ENCODE assay signal across 17 cellular contexts in the genomic region with DNA sequence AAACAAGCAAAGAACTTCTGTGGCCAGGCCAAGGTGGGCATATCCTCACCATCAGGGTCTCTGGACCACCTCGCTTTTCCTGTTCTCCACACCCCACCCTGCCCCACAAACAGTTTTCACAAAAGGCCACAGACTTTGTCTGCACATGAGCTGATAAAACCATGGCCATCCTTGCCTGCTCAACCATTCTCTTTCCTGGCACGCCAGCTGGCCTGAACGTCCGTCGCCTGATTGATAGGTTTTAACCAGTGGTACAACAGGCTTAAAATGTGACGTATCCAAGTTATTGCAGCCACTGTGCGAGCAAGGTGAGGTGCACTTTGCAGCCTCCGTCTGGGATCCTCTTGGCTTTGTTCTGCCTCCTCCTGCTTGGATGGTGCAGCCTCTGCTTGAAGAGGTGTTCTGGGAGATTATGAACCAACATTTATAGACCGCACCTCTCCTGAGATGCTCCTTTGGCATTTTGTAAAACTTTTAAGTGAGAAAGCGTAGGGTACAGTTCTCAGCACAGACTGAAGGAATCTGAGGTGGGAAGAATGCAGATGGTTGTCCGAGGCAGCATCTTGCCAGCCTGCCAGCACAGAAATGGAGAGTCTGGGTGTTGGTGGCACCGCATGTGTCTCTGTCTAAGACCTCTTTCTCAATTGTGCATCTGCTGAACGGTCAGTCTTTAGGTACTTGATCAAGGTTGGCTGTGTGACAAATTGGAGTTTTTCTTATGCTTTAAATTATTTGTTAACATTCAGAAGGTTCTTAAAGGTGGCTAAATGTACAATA.
"Had no signal": no experiment of that assay in that cellular context is flagged by ENCODE, and none has a peak within 500 bp of the region (broad histone marks: within the 10 kb centered on the region; RNA-seq: fewer than 3 reads in every experiment).

No MANE protein-coding gene starts in this region.

- H3K27ac ChIP-seq: cardiac muscle cell, esophagus squamous epithelium, hepatocyte, SJSA1, suprapubic skin had no signal

- H3K36me3 ChIP-seq: SJSA1 had no signal

- DNase-seq: activated CD4-positive, alpha-beta T cell treated with anti-CD3 and anti-CD28 coated beads for 4 hours; activated CD8-positive, alpha-beta memory T cell treated with anti-CD3 and anti-CD28 coated beads for 24 hours; activated effector memory CD4-positive, alpha-beta T cell treated with Interleukin-2 at 50 U/mL for 16 hours; activated T-cell treated with anti-CD3 and anti-CD28 coated beads for 4 hours; esophagus squamous epithelium; naive B cell; retina; stimulated activated CD4-positive, alpha-beta T cell treated with anti-CD3 and anti-CD28 coated beads, Interleukin-12 subunit alpha, Interleukin-12 subunit beta, amount 100 ng/mL, for 4 hours; stimulated activated CD4-positive, alpha-beta T cell treated with anti-CD3 and anti-CD28 coated beads, Interleukin-2, amount 100 ng/mL, for 24 hours; stimulated activated naive CD4-positive, alpha-beta T cell treated with Interleukin-2 at 50 U/mL for 16 hours; trophoblast cell had no signal

- H3K4me3 Mint-ChIP-seq: WTC11 had no signal

- H3K27me3 Mint-ChIP-seq: naive B cell had no signal

- ATAC-seq: left lobe of liver had no signal

- H3K4me1 ChIP-seq: esophagus squamous epithelium, SJSA1, suprapubic skin had no signal

- H3K27me3 ChIP-seq: cardiac muscle cell, esophagus squamous epithelium, hepatocyte, SJSA1, suprapubic skin had no signal

- H3K27ac Mint-ChIP-seq: WTC11 had no signal

- H3K4me3 ChIP-seq: cardiac muscle cell, esophagus squamous epithelium, hepatocyte, SJSA1, suprapubic skin had no signal
